In the genomic region with DNA sequence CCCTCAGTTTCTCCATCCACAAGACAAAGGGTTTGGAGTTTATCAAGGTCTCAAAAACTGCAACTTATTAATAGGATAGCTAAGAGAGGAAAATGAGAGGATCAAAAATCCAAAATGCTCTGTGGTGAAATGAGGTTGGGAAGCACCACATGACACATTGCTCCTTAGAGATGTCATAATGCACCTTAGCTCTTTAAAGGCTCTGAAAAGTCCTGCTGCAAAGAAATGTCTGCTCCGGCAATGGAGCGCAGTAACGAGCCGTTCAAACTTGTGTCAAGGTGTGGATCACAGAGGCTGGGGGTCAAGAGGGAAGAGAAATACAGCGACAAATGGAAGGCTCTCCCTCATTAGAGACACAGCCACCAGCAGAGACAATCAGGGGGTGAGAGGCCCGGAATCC, we compare ENCODE assay signal across 20 cellular contexts. TPM values are rescaled to one million over a fixed set of nuclear protein-coding genes. Genes with fewer than 3 reads are reported as not detected.
DNase-seq lines count a peak whose midpoint lies in the region; ATAC-seq, FAIRE-seq and TF ChIP-seq lines count a peak whose summit lies in the region.
"Had no signal": no experiment of that assay in that cellular context is flagged by ENCODE, and none has a peak within 500 bp of the region (broad histone marks: within the 10 kb centered on the region; RNA-seq: fewer than 3 reads in every experiment).

No MANE protein-coding gene starts in this region.

- H3K9me3 Mint-ChIP-seq in astrocyte (ENCODE audit: unreplicated experiment) = no peaks in the 10 kb centered on the region
- H3K9me3 Mint-ChIP-seq in WTC11 = peaks cover 4% of the 10 kb centered on the region
- H3K9me3 Mint-ChIP-seq: CD4-positive, CD25-positive, alpha-beta regulatory T cell had no signal

- H3K4me3 Mint-ChIP-seq in astrocyte (ENCODE audit: unreplicated experiment) (peak overlapping the region; percentile 60), WTC11 (no peak overlapping the region)
- H3K4me3 Mint-ChIP-seq: CD4-positive, CD25-positive, alpha-beta regulatory T cell had no signal

- peak overlapping the region; percentile 46; the same call in 1 of the 2 replicates for H3K9ac ChIP-seq in HCT116 (ENCODE audit: low read length)
- H3K9ac ChIP-seq in astrocyte (ENCODE audit: low read length) = peak overlapping the region; percentile 51
- no peak overlapping the region for H3K9ac ChIP-seq in kidney (ENCODE audit: low read length in 2 of 2)
- H3K9ac ChIP-seq: GM23248, KMS-11 had no signal

- TF ChIP-seq CTCF in HCT116 (IDR thresholded peaks at IDR 0.05 in 2 of 3, conservative IDR thresholded peaks at IDR 0.05 in 1 of 3; ENCODE audit: borderline replicate concordance in 1 of 3, insufficient read depth in 1 of 3, low read depth in 2 of 3, low read length in 2 of 3) (no peak), astrocyte (IDR thresholded peaks at IDR 0.05; ENCODE audit: insufficient read depth, low read depth, low read length) (no peak), kidney (IDR thresholded peaks at IDR 0.05; ENCODE audit: borderline replicate concordance, extremely low read depth, insufficient read depth) (no peak), subcutaneous adipose tissue (IDR thresholded peaks at IDR 0.05; ENCODE audit: low read depth) (peak; percentile 62), WTC11 (IDR thresholded peaks at IDR 0.05) (no peak)

- H3K36me3 Mint-ChIP-seq in astrocyte (ENCODE audit: low read depth, unreplicated experiment) = no peaks in the 10 kb centered on the region
- H3K36me3 Mint-ChIP-seq in WTC11 = peaks cover 8% of the 10 kb centered on the region
- H3K36me3 Mint-ChIP-seq: CD4-positive, CD25-positive, alpha-beta regulatory T cell had no signal

- no peaks in the 10 kb centered on the region for H3K9me2 ChIP-seq in HCT116 (ENCODE audit: insufficient read depth)

- RAD21 ChIA-PET in HCT116 (lab: Charles Lee; ENCODE audit: low non-redundant PET in 1 of 2, low total read pairs in 2 of 2, uncharacterized antibody in 2 of 2, unreplicated experiment in 2 of 2) = no interaction called here

- intact Hi-C loops in HCT116 (cut with micrococcal nuclease) = no loop called here
- intact Hi-C loops in kidney (cut with DNase I) = no loop called here

- H3K9me3 ChIP-seq in HCT116 (ENCODE audit: control insufficient read depth in 1 of 2, insufficient read depth in 1 of 2, low read depth in 1 of 2, low read length in 2 of 2) (no peaks in the 10 kb centered on the region), astrocyte (ENCODE audit: insufficient read depth, low read depth, low read length) (no peaks in the 10 kb centered on the region), kidney (ENCODE audit: control insufficient read depth in 1 of 2, low read length in 2 of 2) (no peaks in the 10 kb centered on the region)

- H4K20me1 ChIP-seq in HCT116 (ENCODE audit: insufficient read depth) = no peaks in the 10 kb centered on the region
- H4K20me1 ChIP-seq in astrocyte (ENCODE audit: insufficient read depth, low read length) = no peaks in the 10 kb centered on the region

- POLR2A ChIA-PET in HCT116 (lab: Charles Lee) (interaction anchor here (0.6 kb wide), 1 partner anchor 106 kb away, joined by 3 read pairs; no protein-coding TSS in a partner anchor), WTC11 (lab: Charles Lee) (interaction anchor here (0.6 kb wide), 1 partner anchor 68 kb away, joined by 3 read pairs; no protein-coding TSS in a partner anchor)

- no peak for ATAC-seq in HCT116
- no peak for ATAC-seq in GM21717 (IDR thresholded peaks at IDR 0.05; ENCODE audit: unreplicated experiment)
- ATAC-seq in WTC11 = no peak
- no peak for ATAC-seq in GM19397 (IDR thresholded peaks at IDR 0.05; ENCODE audit: unreplicated experiment)

- TF ChIP-seq POLR2A in HCT116 (IDR thresholded peaks at IDR 0.05; ENCODE audit: borderline replicate concordance, extremely low read depth, insufficient read depth, insufficient read length) = no peak

- BruUV-seq in HCT116 (replicated peaks; lab: Mats Ljungman, UMichigan) = no TSS peak

- H3K4me2 ChIP-seq in HCT116 (ENCODE audit: low read length) (peak overlapping the region; percentile 79), astrocyte (ENCODE audit: low read length) (peak overlapping the region; percentile 64)
- H3K4me2 ChIP-seq: KMS-11 had no signal

- peak overlapping the region in 1 of 2 experiments; percentile 44; a peak in 2 of 4 replicates for H3K4me3 ChIP-seq in HCT116 (replicated peaks in 1 of 2; ENCODE audit: low read depth in 1 of 2, low read length in 2 of 2)
- no peak overlapping the region for H3K4me3 ChIP-seq in astrocyte (ENCODE audit: insufficient read depth, low read depth, low read length)
- no peak overlapping the region for H3K4me3 ChIP-seq in kidney (ENCODE audit: low read length in 2 of 2)
- H3K4me3 ChIP-seq: GM23248 had no signal

- H3K27me3 ChIP-seq in HCT116 (ENCODE audit: insufficient read depth, low read length) (peaks cover 11% of the 10 kb centered on the region; the same call in 1 of the 2 replicates), astrocyte (ENCODE audit: insufficient read depth, low read length) (no peaks in the 10 kb centered on the region)

- H3K27ac Mint-ChIP-seq in astrocyte (ENCODE audit: unreplicated experiment) (peak overlapping the region; percentile 97), WTC11 (no peak overlapping the region)
- H3K27ac Mint-ChIP-seq: CD4-positive, CD25-positive, alpha-beta regulatory T cell had no signal

- peaks cover 24% of the 10 kb centered on the region for H3K4me1 Mint-ChIP-seq in astrocyte (ENCODE audit: low read depth, unreplicated experiment)
- peaks cover 28% of the 10 kb centered on the region for H3K4me1 Mint-ChIP-seq in WTC11
- H3K4me1 Mint-ChIP-seq: CD4-positive, CD25-positive, alpha-beta regulatory T cell had no signal

- H3K36me3 ChIP-seq in HCT116 (ENCODE audit: control insufficient read depth in 1 of 2, insufficient read depth in 2 of 2, low read length in 2 of 2) = no peaks in the 10 kb centered on the region
- H3K36me3 ChIP-seq in astrocyte (ENCODE audit: insufficient read depth, low read length) = no peaks in the 10 kb centered on the region
- H3K36me3 ChIP-seq in kidney (ENCODE audit: control insufficient read depth in 1 of 2, insufficient read depth in 2 of 2, low read length in 2 of 2) = no peaks in the 10 kb centered on the region

- H3K4me1 ChIP-seq in HCT116 (ENCODE audit: control insufficient read depth in 1 of 2, insufficient read depth in 2 of 2, low read length in 2 of 2) (peaks cover 19 to 38% of the 10 kb centered on the region in 2 experiments), astrocyte (ENCODE audit: insufficient read depth, low read length) (peaks cover 14% of the 10 kb centered on the region), kidney (ENCODE audit: control insufficient read depth in 1 of 2, insufficient read depth in 1 of 2, low read depth in 1 of 2, low read length in 2 of 2) (peaks cover 0 to 3% of the 10 kb centered on the region in 2 donors)

- no peak for DNase-seq in HCT116 (ENCODE audit: low read depth, low spot score)
- no peak for DNase-seq in astrocyte (ENCODE audit: low read depth)
- DNase-seq in kidney = peak; percentile 15
- DNase-seq in WTC11 (ENCODE audit: low spot score) = no peak
- no peak for DNase-seq in activated T-cell treated with anti-CD3 and anti-CD28 coated beads for 4 hours
- DNase-seq: AML-193; CD4-positive, CD25-positive, alpha-beta regulatory T cell; COR-L47; DMS153; GDM1; GM23248; MV-4-11; NCI-H1417; NCI-H1930; NCI-H524 had no signal

- FAIRE-seq in astrocyte (lab: Jason Lieb, UNC) (no peak), kidney (lab: Jason Lieb, UNC) (no peak)

- H3K79me2 ChIP-seq in HCT116 (ENCODE audit: insufficient read depth, low read length) (no peaks in the 10 kb centered on the region), astrocyte (ENCODE audit: insufficient read depth, low read length) (no peaks in the 10 kb centered on the region)

- TF ChIP-seq RAD21 in HCT116 (IDR thresholded peaks at IDR 0.05; ENCODE audit: low read depth) = no peak

- CTCF ChIA-PET in HCT116 (lab: Charles Lee) (no interaction called here), WTC11 (lab: Charles Lee) (interaction anchor here (3.1 kb wide), 1 partner anchor 116 kb away, joined by 11 read pairs; the partner anchor contains the start of gene SPO11)

- peaks cover 6% of the 10 kb centered on the region for H3K27me3 Mint-ChIP-seq in astrocyte (ENCODE audit: low read depth, unreplicated experiment)
- no peaks in the 10 kb centered on the region for H3K27me3 Mint-ChIP-seq in WTC11 (ENCODE audit: low read depth)

- H3K27ac ChIP-seq in HCT116 (ENCODE audit: low read depth, low read length) (no peak overlapping the region), astrocyte (ENCODE audit: low read depth, low read length) (peak overlapping the region; percentile 47), kidney (ENCODE audit: low read depth in 2 of 2, low read length in 2 of 2) (no peak overlapping the region)
- H3K27ac ChIP-seq: GM23248, KMS-11 had no signal

- H2AFZ ChIP-seq in HCT116 (ENCODE audit: low read depth, low read length, poor library complexity, severe bottlenecking) (peak overlapping the region; percentile 39), astrocyte (ENCODE audit: low read depth, low read length) (no peak overlapping the region)
- H2AFZ ChIP-seq: GM23248 had no signal

TF ChIP-seq in WTC11, 78 proteins besides CTCF, POLR2A, EP300 and RAD21:
- TF ChIP-seq ZNF263 (CRISPR knock-in tag; IDR thresholded peaks at IDR 0.05; ENCODE audit: low read depth) = no peak
- no peak for TF ChIP-seq CREB1 (CRISPR knock-in tag; IDR thresholded peaks at IDR 0.05)
- TF ChIP-seq, protein P1, sequence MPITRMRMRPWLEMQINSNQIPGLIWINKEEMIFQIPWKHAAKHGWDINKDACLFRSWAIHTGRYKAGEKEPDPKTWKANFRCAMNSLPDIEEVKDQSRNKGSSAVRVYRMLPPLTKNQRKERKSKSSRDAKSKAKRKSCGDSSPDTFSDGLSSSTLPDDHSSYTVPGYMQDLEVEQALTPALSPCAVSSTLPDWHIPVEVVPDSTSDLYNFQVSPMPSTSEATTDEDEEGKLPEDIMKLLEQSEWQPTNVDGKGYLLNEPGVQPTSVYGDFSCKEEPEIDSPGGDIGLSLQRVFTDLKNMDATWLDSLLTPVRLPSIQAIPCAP (CRISPR knock-in tag; IDR thresholded peaks at IDR 0.05) = no peak
- no peak for TF ChIP-seq ZNF219 (CRISPR knock-in tag; IDR thresholded peaks at IDR 0.05; ENCODE audit: borderline replicate concordance)
- TF ChIP-seq PRRX2 (CRISPR knock-in tag; IDR thresholded peaks at IDR 0.05) = no peak
- no peak for TF ChIP-seq GABPB1 (CRISPR knock-in tag; IDR thresholded peaks at IDR 0.05)
- no peak for TF ChIP-seq EMX1 (CRISPR knock-in tag; IDR thresholded peaks at IDR 0.05)
- TF ChIP-seq, protein P2, sequence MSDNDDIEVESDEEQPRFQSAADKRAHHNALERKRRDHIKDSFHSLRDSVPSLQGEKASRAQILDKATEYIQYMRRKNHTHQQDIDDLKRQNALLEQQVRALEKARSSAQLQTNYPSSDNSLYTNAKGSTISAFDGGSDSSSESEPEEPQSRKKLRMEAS (CRISPR knock-in tag; IDR thresholded peaks at IDR 0.05) = no peak
- no peak for TF ChIP-seq IRF2 (CRISPR knock-in tag; IDR thresholded peaks at IDR 0.05; ENCODE audit: borderline replicate concordance, low read depth)

RNA-seq across cellular contexts. Expression of gene BMP7, which starts 53.1 kb away (rescaled TPM):
- total RNA-seq in HCT116 (2021; ENCODE audit: unreplicated experiment) = 7.0 TPM
- 9.6 and 11.4 TPM in 2 replicates for polyA plus RNA-seq in HCT116 (2012)
- total RNA-seq in astrocyte = 12.3 and 15.3 TPM in 2 replicates
- total RNA-seq in kidney = 1.6 TPM
- 11.3 TPM for polyA plus RNA-seq in kidney (ENCODE audit: insufficient read depth, low read depth, low replicate concordance)
- total RNA-seq in subcutaneous adipose tissue = under 1 TPM in 2 of 4 donors, not detected in 2; 0.44 to 0.82 TPM
- 39.1 to 40.7 TPM (median 40.0 TPM) in 3 replicates for total RNA-seq in WTC11 (2021)
- total RNA-seq: CD4-positive, CD25-positive, alpha-beta regulatory T cell; GM23248; HT-29 had no signal
- polyA plus RNA-seq: CD4-positive, CD25-positive, alpha-beta regulatory T cell; GM23248 had no signal

Comparison
In these comparisons a context has a peak if more than half of its experiments do, and no peak if none do; other contexts are left out.
1. H3K9ac ChIP-seq: peak in HCT116 (single experiment) and astrocyte (single experiment); none in kidney (0 of 2).